8 cellular contexts compared by ENCODE assay signal in genomic region chr11:13333456-13333957, GRCh38. TPM values are rescaled to one million over a fixed set of nuclear protein-coding genes. Genes with fewer than 3 reads are reported as not detected.
DNase-seq lines count a peak whose midpoint lies in the region; ATAC-seq, FAIRE-seq and TF ChIP-seq lines count a peak whose summit lies in the region.

No MANE protein-coding gene starts in this region.

- no peak overlapping the region for H3K4me3 ChIP-seq in CD4-positive, CD25-positive, alpha-beta regulatory T cell (ENCODE audit: low read depth, low read length)
- no peak overlapping the region for H3K4me3 ChIP-seq in keratinocyte (ENCODE audit: control insufficient read depth in 2 of 3, extremely low read depth in 1 of 3, insufficient read depth in 2 of 3, low read depth in 1 of 3, low read length in 3 of 3)

- H3K9me1 ChIP-seq in keratinocyte (ENCODE audit: control insufficient read depth, extremely low read depth, insufficient read depth, low read length): peaks cover 7% of the 10 kb centered on the region

- ATAC-seq in CD4-positive, CD25-positive, alpha-beta regulatory T cell (ENCODE audit: low read depth in 2 of 2): no peak

- no peaks in the 10 kb centered on the region for H3K9me3 Mint-ChIP-seq in CD4-positive, CD25-positive, alpha-beta regulatory T cell

- dilution Hi-C loops in keratinocyte (cut with MboI; ENCODE audit: extremely low pct_ligation_motif_present, low sequenced_read_pairs): no loop called here

- no peaks in the 10 kb centered on the region for H3K27me3 ChIP-seq in CD4-positive, CD25-positive, alpha-beta regulatory T cell (ENCODE audit: control insufficient read depth, insufficient read depth, low read length)
- no peaks in the 10 kb centered on the region for H3K27me3 ChIP-seq in keratinocyte (ENCODE audit: control insufficient read depth, extremely low read depth, insufficient read depth, low read length)

- no peak overlapping the region for H3K27ac ChIP-seq in CD4-positive, CD25-positive, alpha-beta regulatory T cell (ENCODE audit: insufficient read depth, low read length, poor library complexity, severe bottlenecking)
- no peak overlapping the region for H3K27ac ChIP-seq in keratinocyte (ENCODE audit: control insufficient read depth, insufficient read depth, low read length)

- H4K20me1 ChIP-seq in keratinocyte (ENCODE audit: control insufficient read depth, extremely low read depth, insufficient read depth, low read length): no peaks in the 10 kb centered on the region

- DNase-seq in CD4-positive, CD25-positive, alpha-beta regulatory T cell: no peak
- DNase-seq in H54 (ENCODE audit: insufficient read length, low spot score) (no peak), RPMI7951 (ENCODE audit: low read depth) (peak; percentile 93), keratinocyte (ENCODE audit: low read depth, low spot score) (no peak), cerebellar nuclear complex (lab: John Stamatoyannopoulos, UW) (no peak), HuH-7 (ENCODE audit: low spot score) (no peak), activated T-cell treated with anti-CD3 and anti-CD28 coated beads for 4 hours (no peak), hepatic stellate cell (ENCODE audit: low spot score) (no peak)

- H3K27ac Mint-ChIP-seq in CD4-positive, CD25-positive, alpha-beta regulatory T cell: peak overlapping the region in 2 of 3 donors; percentile 4 to 78

- TF ChIP-seq POLR2A in H54 (IDR thresholded peaks at IDR 0.05; ENCODE audit: low read depth, low read length): no peak

- FAIRE-seq in H54 (lab: Jason Lieb, UNC) (peak; percentile 73), keratinocyte (lab: Jason Lieb, UNC) (peak; percentile 73)

- peak overlapping the region; percentile 19 for H3K4me2 ChIP-seq in keratinocyte (ENCODE audit: control insufficient read depth, extremely low read depth, insufficient read depth, low read depth, low read length)

- no peak overlapping the region for H2AFZ ChIP-seq in keratinocyte (ENCODE audit: control insufficient read depth, low read length)

- peaks cover 11% of the 10 kb centered on the region for H3K36me3 Mint-ChIP-seq in CD4-positive, CD25-positive, alpha-beta regulatory T cell

- no peak overlapping the region for H3K4me3 Mint-ChIP-seq in CD4-positive, CD25-positive, alpha-beta regulatory T cell

- no peak overlapping the region for H3K9ac ChIP-seq in keratinocyte (ENCODE audit: control insufficient read depth, extremely low read depth, insufficient read depth, low read length)

- peaks cover 4% of the 10 kb centered on the region for H3K79me2 ChIP-seq in keratinocyte (ENCODE audit: control insufficient read depth, insufficient read depth, low read length)

- H3K36me3 ChIP-seq in CD4-positive, CD25-positive, alpha-beta regulatory T cell (ENCODE audit: control insufficient read depth, insufficient read depth, low read length): peaks cover 12% of the 10 kb centered on the region
- H3K36me3 ChIP-seq in keratinocyte (ENCODE audit: control insufficient read depth in 2 of 2, extremely low read depth in 1 of 2, insufficient read depth in 2 of 2, low read length in 2 of 2): no peaks in the 10 kb centered on the region

- H3K27me3 Mint-ChIP-seq in CD4-positive, CD25-positive, alpha-beta regulatory T cell: no peaks in the 10 kb centered on the region

- H3K9me3 ChIP-seq in CD4-positive, CD25-positive, alpha-beta regulatory T cell (ENCODE audit: control insufficient read depth in 2 of 2, low read length in 2 of 2): no peaks in the 10 kb centered on the region
- no peaks in the 10 kb centered on the region for H3K9me3 ChIP-seq in keratinocyte (ENCODE audit: control insufficient read depth, low read depth, low read length)

- H3K4me1 Mint-ChIP-seq in CD4-positive, CD25-positive, alpha-beta regulatory T cell: peaks cover 29 to 80% (median 55%) of the 10 kb centered on the region in 4 donors

- peaks cover 38% of the 10 kb centered on the region for H3K4me1 ChIP-seq in CD4-positive, CD25-positive, alpha-beta regulatory T cell (ENCODE audit: control insufficient read depth, insufficient read depth, low read length, poor library complexity, severe bottlenecking)
- peaks cover 53% of the 10 kb centered on the region for H3K4me1 ChIP-seq in keratinocyte (ENCODE audit: control insufficient read depth, extremely low read depth, insufficient read depth, low read length)

- TF ChIP-seq CTCF in keratinocyte (optimal IDR thresholded peaks at IDR 0.05 in 1 of 3, IDR thresholded peaks at IDR 0.05 in 1 of 3, conservative IDR thresholded peaks at IDR 0.05 in 1 of 3; ENCODE audit: extremely low read depth in 1 of 3, insufficient read depth in 2 of 3, low read length in 3 of 3): no peak

RNA-seq across cellular contexts. Expression of gene BMAL1, which starts 55.9 kb away (rescaled TPM):
- total RNA-seq in CD4-positive, CD25-positive, alpha-beta regulatory T cell: 104 TPM
- 10 to 100 TPM; 16.3 to 21.3 (median 19.4) TPM for polyA plus RNA-seq in CD4-positive, CD25-positive, alpha-beta regulatory T cell
- 8.8 and 14.2 TPM in 2 replicates for total RNA-seq in RPMI7951 (2014; rRNA removed; shearing (Covaris generic))
- polyA plus RNA-seq in keratinocyte: 18.9 to 27.5 TPM (median 22.6 TPM) in 3 replicates
- polyA plus RNA-seq in keratinocyte (2011; ENCODE audit: low read depth): 31.7 TPM
- 14.7 and 32.0 TPM in 2 replicates for polyA plus RNA-seq in keratinocyte (2011; cell fraction: cytosol; rRNA removed)
- polyA plus RNA-seq in keratinocyte (2011; cell fraction: nucleus; rRNA removed): 25.5 and 36.9 TPM in 2 replicates
- polyA plus RNA-seq in keratinocyte (2012; ENCODE audit: low replicate concordance): 13.8 and 19.4 TPM in 2 replicates
- polyA minus RNA-seq in keratinocyte: 20.0 to 40.1 TPM (median 27.1 TPM) in 3 replicates
- 17.5 TPM for polyA minus RNA-seq in keratinocyte (2011; cell fraction: cytosol; rRNA and poly(A)+ RNA removed)
- 26.6 and 44.0 TPM in 2 replicates for polyA minus RNA-seq in keratinocyte (2011; cell fraction: nucleus; rRNA and poly(A)+ RNA removed)
